Comparison of ENCODE assay signal across 8 cellular contexts in the genomic region with DNA sequence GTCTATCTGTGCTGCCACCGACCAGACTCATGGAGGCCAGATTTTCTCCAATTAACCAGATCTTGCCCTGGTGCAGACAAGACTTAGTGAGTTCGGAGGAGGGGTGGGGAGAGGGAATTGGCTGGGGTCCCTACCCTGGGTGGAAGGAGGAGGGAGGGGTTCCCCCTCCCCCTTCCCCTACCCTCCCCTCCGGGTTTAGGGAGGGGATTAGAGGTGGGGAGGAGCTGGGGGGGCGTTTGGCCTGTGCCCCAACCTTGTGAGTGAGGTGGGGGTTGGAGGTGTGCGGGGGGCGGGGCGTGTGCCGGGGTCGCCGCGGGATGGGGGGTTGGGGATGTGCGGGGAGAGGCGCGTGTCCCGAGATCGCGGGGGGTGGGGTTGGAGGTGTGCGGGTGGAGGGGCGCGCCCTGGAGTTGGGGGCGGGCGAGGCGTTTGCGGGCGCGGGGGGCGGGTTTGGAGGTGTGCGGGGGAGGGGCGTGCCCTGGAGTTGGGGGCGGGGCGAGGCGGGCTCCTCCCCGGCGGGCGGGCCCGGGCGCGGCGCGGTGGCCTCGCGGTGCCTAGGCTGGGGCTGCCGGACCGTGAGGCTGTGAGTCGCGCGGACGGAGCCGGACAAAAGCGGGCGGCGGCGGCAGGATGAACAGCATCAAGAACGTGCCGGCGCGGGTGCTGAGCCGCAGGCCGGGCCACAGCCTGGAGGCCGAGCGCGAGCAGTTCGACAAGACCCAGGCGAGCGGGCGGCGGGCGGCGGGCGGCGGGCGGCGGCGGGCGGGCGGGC. TPM values are rescaled to one million over a fixed set of nuclear protein-coding genes. Genes with fewer than 3 reads are reported as not detected.
DNase-seq lines count a peak whose midpoint lies in the region; ATAC-seq and TF ChIP-seq lines count a peak whose summit lies in the region.

HIP1R (plus strand) TSS at position 537 of the 772 bp plus-strand sequence; CDS start at position 631, 94 bp downstream.

- intact Hi-C loops in thyroid gland (cut with DNase I): no loop called here

- peaks cover 12% of the 10 kb centered on the region; the same call in 1 of the 2 replicates for H3K4me1 ChIP-seq in OCI-LY3 (ENCODE audit: low read length)
- H3K4me1 ChIP-seq in thyroid gland: peaks cover 9 to 22% of the 10 kb centered on the region in 2 donors

- peak; percentile 55 for DNase-seq in ACHN
- peak; percentile 51 for DNase-seq in activated gamma-delta T cell treated with Interleukin-2 at 50 U/mL for 16 hours
- DNase-seq in germinal center (ENCODE audit: low spot score): peak; percentile 85
- DNase-seq in omental fat pad (ENCODE audit: low spot score): no peak
- peak; percentile 50 to 51 for DNase-seq in thyroid gland

- H3K27me3 ChIP-seq in OCI-LY3 (ENCODE audit: low read depth, low read length) (peaks cover 60% of the 10 kb centered on the region), thyroid gland (no peaks in the 10 kb centered on the region)

- 0 to 5% methylated on average over 2 of the region's 76 CpGs for WGBS in thyroid gland, 2 donors

- H2AFZ ChIP-seq in OCI-LY3 (ENCODE audit: low read depth, low read length): peak within 1 kb of the TSS; percentile 53; the same call in 1 of the 2 replicates

- H3K36me3 ChIP-seq in OCI-LY3 (replicated peaks; ENCODE audit: low read depth, low read length): no peaks in the 10 kb centered on the region
- no peaks in the 10 kb centered on the region for H3K36me3 ChIP-seq in thyroid gland

- no peaks in the 10 kb centered on the region for H3K79me2 ChIP-seq in OCI-LY3 (ENCODE audit: low read length)

- in situ Hi-C loops in ACHN (cut with HindIII; ENCODE audit: low pct_ligation_motif_present, low pct_unique_long_range_greater_than_20kb, low sequenced_read_pairs): loop anchor here (10.0 kb wide), 1 partner anchor 50 kb away; no protein-coding TSS in a partner anchor

- no peaks in the 10 kb centered on the region for H3K9me3 ChIP-seq in OCI-LY3 (ENCODE audit: insufficient read depth, low read length)
- no peaks in the 10 kb centered on the region for H3K9me3 ChIP-seq in thyroid gland

- ATAC-seq in GM19455 (IDR thresholded peaks at IDR 0.05; ENCODE audit: unreplicated experiment) (peak; percentile 48), omental fat pad (ENCODE audit: low FRiP score) (peak; percentile 16), GM19463 (IDR thresholded peaks at IDR 0.05; ENCODE audit: unreplicated experiment) (no peak)

- peak within 1 kb of the TSS; percentile 99 for H3K4me2 ChIP-seq in OCI-LY3 (ENCODE audit: low read length)

- peak within 1 kb of the TSS; percentile 86 for H3K4me3 ChIP-seq in OCI-LY3 (ENCODE audit: low read length)
- H3K4me3 ChIP-seq in thyroid gland (replicated peaks in 1 of 3): peak within 1 kb of the TSS; percentile 4 to 69 (median 48)

- H3K9ac ChIP-seq in OCI-LY3 (ENCODE audit: low read length): peak within 1 kb of the TSS; percentile 58

- no peaks in the 10 kb centered on the region for H4K20me1 ChIP-seq in OCI-LY3 (ENCODE audit: insufficient read depth, low read length)

- H3K27ac ChIP-seq in OCI-LY3 (ENCODE audit: low read length) (no peak within 1 kb of the TSS), thyroid gland (peak within 1 kb of the TSS; percentile 80 to 90 (median 87))

- peak in 1 of 2 donors; percentile 65 for TF ChIP-seq POLR2A in thyroid gland (IDR thresholded peaks at IDR 0.05)

- no peak for TF ChIP-seq CTCF in OCI-LY3 (IDR thresholded peaks at IDR 0.05; ENCODE audit: low read depth, low read length)
- no peak for TF ChIP-seq CTCF in omental fat pad (IDR thresholded peaks at IDR 0.05)
- TF ChIP-seq CTCF in thyroid gland (IDR thresholded peaks at IDR 0.05): no peak

RNA-seq across cellular contexts. Expression of gene HIP1R, which starts in this region (rescaled TPM):
- total RNA-seq in omental fat pad: 10 to 100 TPM; 11.4 to 65.6 (median 22.2) TPM
- 10 to 100 TPM; 50.2 to 92.7 (median 56.2) TPM for total RNA-seq in thyroid gland
